In genomic region chr7:122262246-122262645, GRCh38 we compare ENCODE assay signal across 25 cellular contexts. TPM values are rescaled to one million over a fixed set of nuclear protein-coding genes. Genes with fewer than 3 reads are reported as not detected.
"Had no signal": no experiment of that assay in that cellular context is flagged by ENCODE, and none has a peak within 500 bp of the region (broad histone marks: within the 10 kb centered on the region; RNA-seq: fewer than 3 reads in every experiment).

No MANE protein-coding gene starts in this region.

- H3K4me3 ChIP-seq: ascending aorta, left lung, prostate gland, skin epidermis, tibial nerve, uterus had no signal

- H3K36me3 ChIP-seq: ascending aorta, left lung, prostate gland, tibial nerve, uterus had no signal

- H3K4me3 Mint-ChIP-seq: activated T-cell treated with anti-CD3 and anti-CD28 coated beads, Interleukin-2, amount 50 U/mL, for 4 hours; stimulated activated naive CD8-positive, alpha-beta T cell treated with anti-CD3 and anti-CD28 coated beads, Interleukin-15, Interleukin-2, amounts not matched to agents 100 ng/mL and 50 ng/mL, for 24 hours had no signal

- H3K9me3 ChIP-seq: ascending aorta, left lung, prostate gland, tibial nerve, uterus had no signal

- H3K27me3 ChIP-seq: ascending aorta, left lung, tibial nerve, uterus had no signal

- DNase-seq: activated CD4-positive, alpha-beta T cell treated with anti-CD3 and anti-CD28 coated beads, Interleukin-2, amount 50 U/mL, for 1 hour; activated CD4-positive, CD25-positive, alpha-beta regulatory T cell treated with anti-CD3 and anti-CD28 coated beads, Interleukin-2, amount 50 U/mL, for 72 hours; activated CD8-positive, alpha-beta memory T cell treated with anti-CD3 and anti-CD28 coated beads, Interleukin-2, amount 50 U/mL, for 4 hours; activated effector memory CD4-positive, alpha-beta T cell treated with Interleukin-2 at 50 U/mL for 16 hours; activated naive CD4-positive, alpha-beta T cell treated with anti-CD3 and anti-CD28 coated beads, Interleukin-2, amount 50 U/mL, for 16 hours; activated T-cell treated with anti-CD3 and anti-CD28 coated beads, Interleukin-2, amount 50 U/mL, for 4 hours; effector CD4-positive, alpha-beta T cell; head of caudate nucleus; kidney; left lung; right cardiac atrium; stimulated activated CD4-positive, alpha-beta T cell treated with anti-CD3 and anti-CD28 coated beads, Interleukin-15, amount 100 ng/mL, for 24 hours; stimulated activated CD4-positive, alpha-beta T cell treated with anti-CD3 and anti-CD28 coated beads, Interleukin-2, amount 100 ng/mL, for 48 hours; uterus had no signal

- H3K27ac ChIP-seq: ascending aorta, left lung, prostate gland, skin epidermis, tibial nerve, uterus had no signal

- H3K27me3 Mint-ChIP-seq: stimulated activated naive CD8-positive, alpha-beta T cell treated with anti-CD3 and anti-CD28 coated beads, Interleukin-15, Interleukin-2, amounts not matched to agents 100 ng/mL and 50 ng/mL, for 24 hours had no signal

- H3K4me1 ChIP-seq: ascending aorta, left lung, prostate gland, tibial nerve, uterus had no signal

- FAIRE-seq: frontal cortex, kidney had no signal

- ATAC-seq: activated T-cell treated with anti-CD3 and anti-CD28 coated beads, Interleukin-2, amount 50 U/mL, for 4 hours; left lung; right cardiac atrium had no signal

- H3K27ac Mint-ChIP-seq: stimulated activated naive CD8-positive, alpha-beta T cell treated with anti-CD3 and anti-CD28 coated beads, Interleukin-15, Interleukin-2, amounts not matched to agents 100 ng/mL and 50 ng/mL, for 24 hours had no signal

RNA-seq across cellular contexts. Expression of gene FEZF1, which starts 42.3 kb away (rescaled TPM):
- total RNA-seq: activated T-cell treated with anti-CD3 and anti-CD28 coated beads, Interleukin-2, amount 50 U/mL, for 4 hours; ascending aorta; cerebellum; frontal cortex; kidney; left lung; lung microvascular endothelial cell; mononuclear cell; right cardiac atrium; uterus had no signal
- polyA plus RNA-seq: adipose tissue, esophagus, right cardiac atrium had no signal
